In genomic region chr7:158264881-158265742, GRCh38 we compare ENCODE assay signal across 10 cellular contexts.
"Had no signal": no experiment of that assay in that cellular context is flagged by ENCODE, and none has a peak within 500 bp of the region (broad histone marks: within the 10 kb centered on the region; RNA-seq: fewer than 3 reads in every experiment).

No MANE protein-coding gene starts in this region.

- H3K4me3 ChIP-seq: gastroesophageal sphincter, mucosa of descending colon, thyroid gland had no signal

- DNase-seq: anterior cingulate cortex; effector memory CD4-positive, alpha-beta T cell; kidney glomerular epithelial cell; SHP77; stimulated activated CD4-positive, alpha-beta T cell treated with anti-CD3 and anti-CD28 coated beads, Interleukin-4, amount 100 ng/mL, for 4 hours; T-helper 2 cell; thyroid gland had no signal

- H3K9me3 ChIP-seq: gastroesophageal sphincter, mucosa of descending colon, thyroid gland had no signal

- H3K27me3 ChIP-seq: thyroid gland had no signal

- ATAC-seq: gastroesophageal sphincter, SK-N-SH treated with all-trans-retinoic acid at 6 μM for 48 hours had no signal

- H3K36me3 ChIP-seq: gastroesophageal sphincter, thyroid gland had no signal

- H3K27ac ChIP-seq: gastroesophageal sphincter, thyroid gland had no signal

- H3K4me1 ChIP-seq: gastroesophageal sphincter, thyroid gland had no signal
